In genomic region chr4:2745516-2745915, GRCh38 we compare ENCODE assay signal across 9 cellular contexts. TPM values are rescaled to one million over a fixed set of nuclear protein-coding genes. Genes with fewer than 3 reads are reported as not detected.
A peak's percentile ranks its signal among the peaks of the same experiment; 100 is the strongest.
DNase-seq lines count a peak whose midpoint lies in the region; ATAC-seq and TF ChIP-seq lines count a peak whose summit lies in the region.
"Had no signal": no experiment of that assay in that cellular context is flagged by ENCODE, and none has a peak within 500 bp of the region (broad histone marks: within the 10 kb centered on the region; RNA-seq: fewer than 3 reads in every experiment).

No MANE protein-coding gene starts in this region.

- H3K36me3 ChIP-seq in ACC112 (ENCODE audit: insufficient read depth, low read length), result no peaks in the 10 kb centered on the region
- H3K36me3 ChIP-seq in lower lobe of right lung, result peaks cover 73% of the 10 kb centered on the region

- intact Hi-C loops in activated T-helper 2 cell treated with anti-CD3 and anti-CD28 coated beads, Interferon-gamma antibody, Interleukin-2, Interleukin-4, amounts not matched to agents 10 μg/mL and 5 μg/mL and 100 μg/mL, durations not matched to agents 14 hours and 24 hours and 36 hours (cut with micrococcal nuclease), result loop anchor here (5.0 kb wide), 2 partner anchors 102 to 302 kb away; no protein-coding TSS in a partner anchor
- intact Hi-C loops in lower lobe of right lung (cut with DNase I), result no loop called here

- no peaks in the 10 kb centered on the region for H3K9me3 ChIP-seq in lower lobe of right lung

- H3K9me3 Mint-ChIP-seq in activated T-helper 2 cell treated with anti-CD3 and anti-CD28 coated beads, Interferon-gamma antibody, Interleukin-2, Interleukin-4, amounts not matched to agents 10 μg/mL and 5 μg/mL and 100 μg/mL, durations not matched to agents 14 hours and 24 hours and 36 hours, result no peaks in the 10 kb centered on the region

- H3K27ac ChIP-seq in ACC112 (ENCODE audit: low read depth, low read length) (peak overlapping the region; percentile 76), lower lobe of right lung (peak overlapping the region; percentile 31)

- H3K27me3 Mint-ChIP-seq in activated T-helper 2 cell treated with anti-CD3 and anti-CD28 coated beads, Interferon-gamma antibody, Interleukin-2, Interleukin-4, amounts not matched to agents 10 μg/mL and 5 μg/mL and 100 μg/mL, durations not matched to agents 14 hours and 24 hours and 36 hours (ENCODE audit: low read depth), result no peaks in the 10 kb centered on the region

- no peaks in the 10 kb centered on the region for H3K27me3 ChIP-seq in ACC112 (ENCODE audit: insufficient read depth, low read length)
- no peaks in the 10 kb centered on the region for H3K27me3 ChIP-seq in lower lobe of right lung (ENCODE audit: low read depth)

- no peak overlapping the region for H2AFZ ChIP-seq in ACC112 (ENCODE audit: low read length, unreplicated experiment)

- DNase-seq in GM12864 (ENCODE audit: low read depth), result no peak
- DNase-seq in activated T-helper 2 cell treated with anti-CD3 and anti-CD28 coated beads, Interferon-gamma antibody, Interleukin-2, Interleukin-4, amounts not matched to agents 10 μg/mL and 5 μg/mL and 100 μg/mL, durations not matched to agents 14 hours and 24 hours and 36 hours (ENCODE audit: low spot score), result no peak
- peak; percentile 3 for DNase-seq in lower lobe of right lung
- no peak for DNase-seq in central memory CD4-positive, alpha-beta T cell
- DNase-seq: NCI-H187 treated with DMSO at 0.1 percent for 48 hours had no signal

- H3K4me3 ChIP-seq in ACC112 (ENCODE audit: low read depth, low read length) (no peak overlapping the region), GM12864 (ENCODE audit: low read depth, low read length) (peak overlapping the region; percentile 23; the same call in 1 of the 2 replicates), lower lobe of right lung (no peak overlapping the region)

- H3K4me1 ChIP-seq in ACC112 (ENCODE audit: control insufficient read depth, insufficient read depth, low read length, unreplicated experiment) (peaks cover 30% of the 10 kb centered on the region), lower lobe of right lung (peaks cover 17% of the 10 kb centered on the region)

- no peak for ATAC-seq in lower lobe of right lung
- no peak for ATAC-seq in GM21390 (IDR thresholded peaks at IDR 0.05; ENCODE audit: unreplicated experiment)
- ATAC-seq in GM21576 (IDR thresholded peaks at IDR 0.05; ENCODE audit: unreplicated experiment), result no peak
- ATAC-seq in GM18909 (IDR thresholded peaks at IDR 0.05; ENCODE audit: poor library complexity, unreplicated experiment), result no peak

- peak overlapping the region; percentile 21 for H3K4me3 Mint-ChIP-seq in activated T-helper 2 cell treated with anti-CD3 and anti-CD28 coated beads, Interferon-gamma antibody, Interleukin-2, Interleukin-4, amounts not matched to agents 10 μg/mL and 5 μg/mL and 100 μg/mL, durations not matched to agents 14 hours and 24 hours and 36 hours (ENCODE audit: low read depth)

- peaks cover 75% of the 10 kb centered on the region for H3K36me3 Mint-ChIP-seq in activated T-helper 2 cell treated with anti-CD3 and anti-CD28 coated beads, Interferon-gamma antibody, Interleukin-2, Interleukin-4, amounts not matched to agents 10 μg/mL and 5 μg/mL and 100 μg/mL, durations not matched to agents 14 hours and 24 hours and 36 hours (ENCODE audit: low read depth)

- H3K27ac Mint-ChIP-seq in activated T-helper 2 cell treated with anti-CD3 and anti-CD28 coated beads, Interferon-gamma antibody, Interleukin-2, Interleukin-4, amounts not matched to agents 10 μg/mL and 5 μg/mL and 100 μg/mL, durations not matched to agents 14 hours and 24 hours and 36 hours, result peak overlapping the region; percentile 98

- TF ChIP-seq CTCF in GM12864 (IDR thresholded peaks at IDR 0.05; ENCODE audit: low read depth, low read length, missing control alignments) (no peak), lower lobe of right lung (IDR thresholded peaks at IDR 0.05) (no peak)

- peaks cover 53% of the 10 kb centered on the region for H3K4me1 Mint-ChIP-seq in activated T-helper 2 cell treated with anti-CD3 and anti-CD28 coated beads, Interferon-gamma antibody, Interleukin-2, Interleukin-4, amounts not matched to agents 10 μg/mL and 5 μg/mL and 100 μg/mL, durations not matched to agents 14 hours and 24 hours and 36 hours (ENCODE audit: low read depth)

- peaks cover 2% of the 10 kb centered on the region for H3K79me2 ChIP-seq in ACC112 (ENCODE audit: control insufficient read depth, insufficient read depth, low read length, unreplicated experiment)

RNA-seq across cellular contexts. Expression of gene TNIP2, which starts 10.6 kb away (rescaled TPM):
- 69.2 and 72.1 TPM in 2 replicates for total RNA-seq in activated T-helper 2 cell treated with anti-CD3 and anti-CD28 coated beads, Interferon-gamma antibody, Interleukin-2, Interleukin-4, amounts not matched to agents 10 μg/mL and 5 μg/mL and 100 μg/mL, durations not matched to agents 14 hours and 24 hours and 36 hours
- total RNA-seq in lower lobe of right lung, result 36.7 TPM

RNA-seq across cellular contexts. Expression of gene SH3BP2, which starts 47.4 kb away (rescaled TPM):
- total RNA-seq in activated T-helper 2 cell treated with anti-CD3 and anti-CD28 coated beads, Interferon-gamma antibody, Interleukin-2, Interleukin-4, amounts not matched to agents 10 μg/mL and 5 μg/mL and 100 μg/mL, durations not matched to agents 14 hours and 24 hours and 36 hours, result 64.3 and 72.7 TPM in 2 replicates
- 102 TPM for total RNA-seq in lower lobe of right lung
